Comparison of ENCODE assay signal across 34 cellular contexts in the genomic region with DNA sequence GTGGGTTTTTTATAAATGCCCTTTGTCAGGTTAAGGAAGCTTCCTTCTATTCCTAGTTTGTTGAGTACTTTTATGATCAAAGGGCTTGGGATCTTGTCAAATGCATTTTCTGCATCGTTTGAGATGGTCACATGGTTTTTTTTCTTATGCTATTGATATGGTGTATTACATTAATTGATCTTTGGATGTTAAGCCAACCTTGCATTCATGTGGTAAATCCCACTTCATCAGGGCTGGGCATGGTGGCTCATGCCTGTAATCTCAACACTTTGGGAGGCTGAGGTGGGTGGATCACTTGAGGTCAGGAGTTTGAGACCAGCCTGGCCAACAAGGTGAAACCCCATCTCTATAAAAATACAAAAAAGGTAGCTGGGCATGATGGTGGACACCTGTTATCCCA.
"Had no signal": no experiment of that assay in that cellular context is flagged by ENCODE, and none has a peak within 500 bp of the region (broad histone marks: within the 10 kb centered on the region; RNA-seq: fewer than 3 reads in every experiment).

No MANE protein-coding gene starts in this region.

- H3K4me3 ChIP-seq: adrenal gland, body of pancreas, breast epithelium had no signal

- H3K4me3 Mint-ChIP-seq: activated B cell treated with CpG ODN at 0.5 μM for 24 hours; activated CD4-positive, alpha-beta memory T cell treated with anti-CD3 and anti-CD28 coated beads for 36 hours; activated CD4-positive, alpha-beta T cell treated with anti-CD3 and anti-CD28 coated beads, Interleukin-2, amount 10 ng/mL, durations not matched to agents 24 days and 14 days; activated CD8-positive, alpha-beta T cell treated with anti-CD3 and anti-CD28 coated beads for 36 hours; activated naive CD4-positive, alpha-beta T cell treated with anti-CD3 and anti-CD28 coated beads for 36 hours; activated naive CD8-positive, alpha-beta T cell treated with anti-CD3 and anti-CD28 coated beads for 36 hours; activated T-cell treated with anti-CD3 and anti-CD28 coated beads, Interleukin-2, amount 50 U/mL, for 24 hours; activated T-cell treated with anti-CD3 and anti-CD28 coated beads, Interleukin-2, amount 50 U/mL, for 72 hours; activated T-helper 1 cell treated with anti-CD3 and anti-CD28 coated beads, Interleukin-12 subunit alpha, Interleukin-12 subunit beta, Interleukin-2, Interleukin-4 antibody, amounts not matched to agents 30 ng/mL and 10 ng/mL and 1 ng/mL, durations not matched to agents 14 hours and 24 hours and 36 hours; activated T-helper 17 cell treated with anti-CD3 and anti-CD28 coated beads, Interleukin-2, amount 50 U/mL, for 72 hours; T-helper 1 cell treated with Interleukin-12 subunit alpha and Interleukin-12 subunit beta and Interleukin-4 antibody, amounts not matched to agents 30 μg/mL and 1 μg/mL, for 36 hours; T-helper 2 cell treated with Interferon-gamma antibody and Interleukin-4, amounts not matched to agents 5 μg/mL and 100 μg/mL, for 36 hours had no signal

- FAIRE-seq: astrocyte, TTC549 had no signal

- ATAC-seq: activated CD8-positive, alpha-beta T cell treated with anti-CD3 and anti-CD28 coated beads for 36 hours; activated naive CD4-positive, alpha-beta T cell treated with anti-CD3 and anti-CD28 coated beads, Interleukin-2, amount 50 U/mL, for 72 hours; activated T-cell treated with anti-CD3 and anti-CD28 coated beads, Interleukin-2, amount 50 U/mL, for 72 hours; activated T-helper 17 cell treated with anti-CD3 and anti-CD28 coated beads, Interleukin-2, amount 50 U/mL, for 72 hours; body of pancreas had no signal

- H3K36me3 ChIP-seq: adrenal gland, brain microvascular endothelial cell, breast epithelium had no signal

- DNase-seq: activated B cell treated with CpG ODN at 0.5 μM for 24 hours; activated CD4-positive, alpha-beta memory T cell treated with anti-CD3 and anti-CD28 coated beads for 36 hours; activated CD4-positive, alpha-beta T cell treated with anti-CD3 and anti-CD28 coated beads for 4 hours; activated CD4-positive, alpha-beta T cell treated with anti-CD3 and anti-CD28 coated beads, Interleukin-2, amount 10 ng/mL, durations not matched to agents 24 days and 14 days; activated CD4-positive, CD25-positive, alpha-beta regulatory T cell treated with anti-CD3 and anti-CD28 coated beads, Interleukin-2, amount 50 U/mL, for 72 hours; activated CD8-positive, alpha-beta memory T cell treated with anti-CD3 and anti-CD28 coated beads, Interleukin-2, amount 50 U/mL, for 4 hours; activated CD8-positive, alpha-beta T cell treated with anti-CD3 and anti-CD28 coated beads for 36 hours; activated effector memory CD4-positive, alpha-beta T cell treated with anti-CD3 and anti-CD28 coated beads, Interleukin-2, amount 50 U/mL, for 16 hours; activated gamma-delta T cell treated with Interleukin-2 at 50 U/mL for 16 hours; activated naive CD4-positive, alpha-beta T cell; activated naive CD4-positive, alpha-beta T cell treated with anti-CD3 and anti-CD28 coated beads for 36 hours; activated naive CD4-positive, alpha-beta T cell treated with anti-CD3 and anti-CD28 coated beads, Interleukin-2, amount 50 U/mL, for 16 hours; activated naive CD8-positive, alpha-beta T cell treated with anti-CD3 and anti-CD28 coated beads for 36 hours; activated T-cell treated with anti-CD3 and anti-CD28 coated beads for 4 hours; activated T-cell treated with anti-CD3 and anti-CD28 coated beads, Interleukin-2, amount 50 U/mL, for 24 hours; activated T-cell treated with anti-CD3 and anti-CD28 coated beads, Interleukin-2, amount 50 U/mL, for 72 hours; adrenal gland; amniotic stem cell; aorta; body of pancreas; brain microvascular endothelial cell; central memory CD4-positive, alpha-beta T cell; T-helper 1 cell; T-helper 2 cell; T-helper 9 cell had no signal

- H3K36me3 Mint-ChIP-seq: activated naive CD4-positive, alpha-beta T cell treated with anti-CD3 and anti-CD28 coated beads, Interleukin-2, amount 50 U/mL, for 72 hours; activated naive CD8-positive, alpha-beta T cell treated with anti-CD3 and anti-CD28 coated beads for 36 hours had no signal

- H3K4me1 Mint-ChIP-seq: activated B cell treated with CpG ODN at 0.5 μM for 24 hours; activated CD4-positive, alpha-beta T cell treated with anti-CD3 and anti-CD28 coated beads, Interleukin-2, amount 10 ng/mL, durations not matched to agents 24 days and 14 days; activated T-helper 17 cell treated with anti-CD3 and anti-CD28 coated beads, Interleukin-2, amount 50 U/mL, for 72 hours had no signal

- H3K27me3 Mint-ChIP-seq: activated CD8-positive, alpha-beta T cell treated with anti-CD3 and anti-CD28 coated beads for 36 hours had no signal

- H3K27ac ChIP-seq: adrenal gland, body of pancreas, brain microvascular endothelial cell, breast epithelium, VCaP had no signal

- H3K4me1 ChIP-seq: adrenal gland, breast epithelium had no signal

- H3K9me3 Mint-ChIP-seq: activated naive CD4-positive, alpha-beta T cell treated with anti-CD3 and anti-CD28 coated beads, Interleukin-2, amount 50 U/mL, for 72 hours; activated T-helper 17 cell treated with anti-CD3 and anti-CD28 coated beads, Interleukin-2, amount 50 U/mL, for 72 hours; T-helper 2 cell treated with Interferon-gamma antibody and Interleukin-4, amounts not matched to agents 5 μg/mL and 100 μg/mL, for 36 hours had no signal

- H3K27me3 ChIP-seq: body of pancreas, brain microvascular endothelial cell, breast epithelium had no signal

- H3K9me3 ChIP-seq: adrenal gland, body of pancreas, breast epithelium had no signal
